10 cellular contexts compared by ENCODE assay signal in genomic region chr15:48336940-48337339, GRCh38. TPM values are rescaled to one million over a fixed set of nuclear protein-coding genes. Genes with fewer than 3 reads are reported as not detected.
DNase-seq lines count a peak whose midpoint lies in the region; ATAC-seq and TF ChIP-seq lines count a peak whose summit lies in the region.
"Had no signal": no experiment of that assay in that cellular context is flagged by ENCODE, and none has a peak within 500 bp of the region (broad histone marks: within the 10 kb centered on the region; RNA-seq: fewer than 3 reads in every experiment).

No MANE protein-coding gene starts in this region.

- no peak overlapping the region for H3K4ac ChIP-seq in trophoblast cell (ENCODE audit: low read depth, low read length)

- no CpG with 5 or more reads among the region's 2 CpGs for WGBS in trophoblast cell (ENCODE audit: extremely low coverage, insufficient coverage, insufficient read length)

- no peak overlapping the region for H3K14ac ChIP-seq in trophoblast cell (ENCODE audit: low read length)

- H2AFZ ChIP-seq in OCI-LY7 (ENCODE audit: low read length): no peak overlapping the region
- H2AFZ ChIP-seq in trophoblast cell (ENCODE audit: insufficient read depth, low read length, poor library complexity): no peak overlapping the region

- H3K27me3 Mint-ChIP-seq in natural killer cell (ENCODE audit: low read depth in 2 of 2): no peaks in the 10 kb centered on the region
- H3K27me3 Mint-ChIP-seq: stimulated activated naive B cell treated with anti-CD40 and anti-IgM and Interleukin-4, amounts not matched to agents 10 μg/mL and 1 μg/mL and 100 μg/mL, for 72 hours had no signal

- H3K9me3 ChIP-seq in AG04450 (ENCODE audit: control insufficient read depth, insufficient read depth, low read length) (no peaks in the 10 kb centered on the region), OCI-LY7 (ENCODE audit: low read length) (no peaks in the 10 kb centered on the region), trophoblast cell (ENCODE audit: insufficient read depth, low read depth, low read length) (no peaks in the 10 kb centered on the region)

- no peak overlapping the region for H3K4me3 Mint-ChIP-seq in natural killer cell
- H3K4me3 Mint-ChIP-seq: stimulated activated naive B cell treated with anti-CD40 and anti-IgM and Interleukin-4, amounts not matched to agents 10 μg/mL and 1 μg/mL and 100 μg/mL, for 72 hours had no signal

- peak overlapping the region; percentile 16; the same call in 1 of the 2 replicates for H3K4me2 ChIP-seq in OCI-LY7 (ENCODE audit: low read length)
- no peak overlapping the region for H3K4me2 ChIP-seq in trophoblast cell (ENCODE audit: low read length)

- H3K79me2 ChIP-seq in OCI-LY7 (ENCODE audit: insufficient read depth, low read depth, low read length) (peaks cover 80% of the 10 kb centered on the region), trophoblast cell (ENCODE audit: control insufficient read depth, insufficient read depth, low read length, poor library complexity) (peaks cover 2% of the 10 kb centered on the region)

- CTCF ChIA-PET in AG04450 (lab: Charles Lee) (interaction anchor here (0.8 to 3.0 kb wide), 5 partner anchors 8 to 519 kb away, joined by 3 to 24 read pairs (median 4); no protein-coding TSS in a partner anchor), OCI-LY7 (lab: Charles Lee; ENCODE audit: unreplicated experiment) (interaction anchor here (1.0 kb wide), 1 partner anchor 15 kb away, joined by 6 read pairs; no protein-coding TSS in a partner anchor)

- no peak overlapping the region for H3K27ac ChIP-seq in AG04450 (ENCODE audit: low read depth, low read length)
- H3K27ac ChIP-seq in OCI-LY7 (ENCODE audit: low read depth, low read length, poor library complexity, severe bottlenecking): no peak overlapping the region
- H3K27ac ChIP-seq in trophoblast cell (ENCODE audit: low read depth, low read length): no peak overlapping the region

- no peak overlapping the region for H2BK120ac ChIP-seq in trophoblast cell (ENCODE audit: insufficient read depth, low read length, poor library complexity)

- H2BK5ac ChIP-seq in trophoblast cell (ENCODE audit: low read depth, low read length, poor library complexity): no peak overlapping the region

- H3K27me3 ChIP-seq in AG04450 (ENCODE audit: control insufficient read depth, insufficient read depth, low read length) (no peaks in the 10 kb centered on the region), trophoblast cell (ENCODE audit: insufficient read depth, low read length) (no peaks in the 10 kb centered on the region)

- no peak for ATAC-seq in natural killer cell

- H3K27ac Mint-ChIP-seq in natural killer cell: no peak overlapping the region
- H3K27ac Mint-ChIP-seq: stimulated activated naive B cell treated with anti-CD40 and anti-IgM and Interleukin-4, amounts not matched to agents 10 μg/mL and 1 μg/mL and 100 μg/mL, for 72 hours had no signal

- no peak overlapping the region for H4K12ac ChIP-seq in trophoblast cell (ENCODE audit: low read depth, low read length)

- peaks cover 8 to 11% of the 10 kb centered on the region in 2 donors for H3K4me1 Mint-ChIP-seq in natural killer cell

- no peak for DNase-seq in AG04450 (ENCODE audit: low read depth, low spot score)
- DNase-seq in GM03348 (ENCODE audit: low spot score): peak; percentile 19
- DNase-seq in OCI-LY7 (ENCODE audit: low spot score): peak; percentile 47
- DNase-seq in fibroblast of mammary gland (ENCODE audit: low read depth): peak; percentile 37
- DNase-seq in NCI-H2029 treated with DMSO at 0.1 percent for 48 hours (lab: John Stamatoyannopoulos, UW): no peak
- no peak for DNase-seq in natural killer cell
- DNase-seq in kidney tubule cell (ENCODE audit: low spot score): no peak
- no peak for DNase-seq in trophoblast cell
- DNase-seq: effector CD4-positive, alpha-beta T cell; stimulated activated naive B cell treated with anti-CD40 and anti-IgM and Interleukin-4, amounts not matched to agents 10 μg/mL and 1 μg/mL and 100 μg/mL, for 72 hours had no signal

- BruUV-seq in OCI-LY7 (replicated peaks; lab: Mats Ljungman, UMichigan): no TSS peak

- TF ChIP-seq CTCF in AG04450 (IDR thresholded peaks at IDR 0.05; ENCODE audit: low read depth, low read length): peak; percentile 40
- TF ChIP-seq CTCF in OCI-LY7 (conservative IDR thresholded peaks at IDR 0.05; ENCODE audit: low read length): peak; percentile 77
- peak; percentile 36 for TF ChIP-seq CTCF in fibroblast of mammary gland (conservative IDR thresholded peaks at IDR 0.05; ENCODE audit: control insufficient read depth, insufficient read depth, low read depth, low read length)
- no peak for TF ChIP-seq CTCF in natural killer cell (IDR thresholded peaks at IDR 0.05)

- H4K91ac ChIP-seq in trophoblast cell (ENCODE audit: low read depth, low read length): no peak overlapping the region

- H4K20me1 ChIP-seq in OCI-LY7 (ENCODE audit: insufficient read depth, low read length): peaks cover 51% of the 10 kb centered on the region

- H3K23ac ChIP-seq in trophoblast cell (ENCODE audit: low read length): no peak overlapping the region

- no peak overlapping the region for H3K4me3 ChIP-seq in AG04450 (ENCODE audit: low read depth, low read length)
- H3K4me3 ChIP-seq in OCI-LY7 (ENCODE audit: low read depth, low read length, poor library complexity, severe bottlenecking): no peak overlapping the region
- H3K4me3 ChIP-seq in fibroblast of mammary gland (ENCODE audit: control insufficient read depth, low read depth, low read length): no peak overlapping the region
- no peak overlapping the region for H3K4me3 ChIP-seq in trophoblast cell (ENCODE audit: low read depth, low read length)

- H3K9me2 ChIP-seq in OCI-LY7 (ENCODE audit: insufficient read depth, low read length): no peaks in the 10 kb centered on the region

- H3K4me1 ChIP-seq in OCI-LY7 (ENCODE audit: insufficient read depth, low read length, poor library complexity, severe bottlenecking): peaks cover 52% of the 10 kb centered on the region
- H3K4me1 ChIP-seq in trophoblast cell (ENCODE audit: control insufficient read depth in 1 of 2, insufficient read depth in 2 of 2, low read length in 2 of 2): peaks cover 0 to 2% of the 10 kb centered on the region in 2 experiments

- no peak overlapping the region for H2AK5ac ChIP-seq in trophoblast cell (ENCODE audit: low read length)

- H3K79me1 ChIP-seq in trophoblast cell (ENCODE audit: low read length): peaks cover 2% of the 10 kb centered on the region

- intact Hi-C loops in OCI-LY7 (cut with micrococcal nuclease; ENCODE audit: unreplicated experiment) (loop anchor here (10.0 kb wide), 1 partner anchor 1288 kb away; the partner anchor contains the start of genes DTWD1 and FAM227B), natural killer cell (cut with micrococcal nuclease) (no loop called here)

- no peaks in the 10 kb centered on the region for H3K9me3 Mint-ChIP-seq in natural killer cell
- H3K9me3 Mint-ChIP-seq: stimulated activated naive B cell treated with anti-CD40 and anti-IgM and Interleukin-4, amounts not matched to agents 10 μg/mL and 1 μg/mL and 100 μg/mL, for 72 hours had no signal

- H4K8ac ChIP-seq in trophoblast cell (ENCODE audit: low read depth, low read length): no peak overlapping the region

- no peak overlapping the region for H3K18ac ChIP-seq in trophoblast cell (ENCODE audit: low read length)

- POLR2A ChIA-PET in AG04450 (lab: Yijun Ruan, JAX) (interaction anchor here (0.5 kb wide), 1 partner anchor 67 kb away, joined by 3 read pairs; no protein-coding TSS in a partner anchor), OCI-LY7 (lab: Charles Lee) (no interaction called here)

- no peak overlapping the region for H2BK12ac ChIP-seq in trophoblast cell (ENCODE audit: low read length)

- H3K36me3 ChIP-seq in OCI-LY7 (ENCODE audit: insufficient read depth, low read length): peaks cover 95% of the 10 kb centered on the region
- peaks cover 1 to 11% of the 10 kb centered on the region in 2 experiments for H3K36me3 ChIP-seq in trophoblast cell (ENCODE audit: control insufficient read depth in 1 of 2, insufficient read depth in 2 of 2, low read length in 2 of 2)

- H3K9ac ChIP-seq in trophoblast cell (ENCODE audit: low read length): no peak overlapping the region

- H3K36me3 Mint-ChIP-seq in natural killer cell: no peaks in the 10 kb centered on the region

RNA-seq across cellular contexts. Expression of gene DUT, which starts 5.7 kb away (rescaled TPM):
- 35.9 and 52.8 TPM in 2 replicates for polyA plus RNA-seq in AG04450 (2011; rRNA removed)
- polyA minus RNA-seq in AG04450 (2011; rRNA and poly(A)+ RNA removed): 4.6 and 8.8 TPM in 2 replicates
- 131 and 137 TPM in 2 replicates for total RNA-seq in OCI-LY7 (2014; rRNA removed; shearing (Covaris generic))
- total RNA-seq in OCI-LY7 (2022): 329 and 350 TPM in 2 replicates
- 10 to 100 TPM; 34.4 to 48.3 (median 44.8) TPM for total RNA-seq in natural killer cell
- 52.1 and 53.1 TPM in 2 replicates for polyA plus RNA-seq in trophoblast cell (2013)

Comparison
In these comparisons a context has a peak if more than half of its experiments do, and no peak if none do; other contexts are left out.
1. DNase-seq: peak in GM03348 (single experiment), OCI-LY7 (single experiment) and fibroblast of mammary gland (single experiment); none in AG04450 (single experiment), NCI-H2029 treated with DMSO at 0.1 percent for 48 hours (single experiment), natural killer cell (single experiment), kidney tubule cell (single experiment) and trophoblast cell (0 of 2).